ENCODE assay signal across 13 cellular contexts in the genomic region with DNA sequence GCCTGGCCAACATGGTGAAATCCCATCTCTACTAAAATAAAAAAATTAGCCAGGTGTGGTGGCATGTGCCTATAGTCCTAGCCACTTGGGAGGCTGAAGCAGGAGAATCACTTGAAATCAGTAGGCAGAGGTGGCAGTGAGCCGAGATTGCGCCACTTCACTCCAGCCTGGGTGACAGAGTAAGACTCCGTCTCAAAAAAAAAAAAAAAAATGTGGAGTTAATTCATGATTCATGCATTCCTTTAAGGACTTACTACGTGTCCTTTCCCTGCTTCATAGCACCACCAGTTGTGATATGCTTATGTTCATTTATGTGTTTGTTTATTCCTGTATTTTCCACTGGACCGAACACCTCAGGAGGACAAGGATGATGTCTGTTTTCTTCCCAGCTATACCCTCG. TPM values are rescaled to one million over a fixed set of nuclear protein-coding genes. Genes with fewer than 3 reads are reported as not detected.
DNase-seq lines count a peak whose midpoint lies in the region; TF ChIP-seq lines count a peak whose summit lies in the region.
"Had no signal": no experiment of that assay in that cellular context is flagged by ENCODE, and none has a peak within 500 bp of the region (broad histone marks: within the 10 kb centered on the region; RNA-seq: fewer than 3 reads in every experiment).

No MANE protein-coding gene starts in this region.

- H3K4me3 Mint-ChIP-seq in glutamatergic neuron (ENCODE audit: unreplicated experiment): no peak overlapping the region

- H3K36me3 Mint-ChIP-seq in glutamatergic neuron (ENCODE audit: unreplicated experiment): no peaks in the 10 kb centered on the region

- peaks cover 2% of the 10 kb centered on the region in 2 donors for H3K4me1 ChIP-seq in esophagus (ENCODE audit: control insufficient read depth in 2 of 2, insufficient read depth in 2 of 2, low read length in 1 of 2)

- 62 to 66% methylated on average over 6 of the region's 6 CpGs for WGBS in esophagus, 2 donors

- H3K4me1 Mint-ChIP-seq in glutamatergic neuron (ENCODE audit: low read depth, unreplicated experiment): peaks cover 7% of the 10 kb centered on the region

- no peaks in the 10 kb centered on the region for H3K36me3 ChIP-seq in MG63
- no peaks in the 10 kb centered on the region for H3K36me3 ChIP-seq in esophagus (ENCODE audit: control insufficient read depth in 2 of 2, insufficient read depth in 2 of 2, low read length in 1 of 2)
- H3K36me3 ChIP-seq: BLaER1 treated with 17β-estradiol and CSF1 and Interleukin-3, amounts not matched to agents 10 nM and 100 nM; prostate gland had no signal

- H3K27ac ChIP-seq in esophagus (ENCODE audit: low read depth in 2 of 2, low read length in 1 of 2): peak overlapping the region; percentile 85 to 89
- H3K27ac ChIP-seq: BLaER1 treated with 17β-estradiol and CSF1 and Interleukin-3, amounts not matched to agents 10 nM and 100 nM had no signal

- peaks cover 2% of the 10 kb centered on the region for H3K9me3 Mint-ChIP-seq in glutamatergic neuron (ENCODE audit: unreplicated experiment)

- peak; percentile 83 for DNase-seq in AG08395 (ENCODE audit: low spot score)
- peak; percentile 81 for DNase-seq in MG63
- peak; percentile 93 for DNase-seq in posterior vena cava (ENCODE audit: low spot score)
- DNase-seq in glutamatergic neuron: no peak
- no peak for DNase-seq in activated naive CD4-positive, alpha-beta T cell (lab: John Stamatoyannopoulos, UW)
- DNase-seq in GM10266 (ENCODE audit: extremely low spot score): no peak
- DNase-seq in NCI-H2196 (lab: John Stamatoyannopoulos, UW; ENCODE audit: unreplicated experiment): no peak
- DNase-seq: activated CD4-positive, CD25-positive, alpha-beta regulatory T cell treated with anti-CD3 and anti-CD28 coated beads, Interleukin-2, amount 50 U/mL, for 72 hours; effector CD8-positive, alpha-beta T cell; NCI-H2081 treated with DMSO at 0.1 percent for 48 hours had no signal

- H3K27ac Mint-ChIP-seq in glutamatergic neuron (ENCODE audit: unreplicated experiment): no peak overlapping the region

- H3K4me3 ChIP-seq in MG63: no peak overlapping the region
- no peak overlapping the region for H3K4me3 ChIP-seq in esophagus (ENCODE audit: low read depth in 1 of 2, low read length in 2 of 2)
- H3K4me3 ChIP-seq: BLaER1 treated with 17β-estradiol and CSF1 and Interleukin-3, amounts not matched to agents 10 nM and 100 nM; prostate gland had no signal

- H3K27me3 ChIP-seq in MG63 (no peaks in the 10 kb centered on the region), esophagus (ENCODE audit: control insufficient read depth in 1 of 2, insufficient read depth in 2 of 2, low read length in 2 of 2) (no peaks in the 10 kb centered on the region)
- H3K27me3 ChIP-seq: BLaER1 treated with 17β-estradiol and CSF1 and Interleukin-3, amounts not matched to agents 10 nM and 100 nM had no signal

- intact Hi-C loops in posterior vena cava (cut with DNase I): no loop called here

- peaks cover 8% of the 10 kb centered on the region for H3K27me3 Mint-ChIP-seq in glutamatergic neuron (ENCODE audit: unreplicated experiment)

- H3K9me3 ChIP-seq in MG63 (no peaks in the 10 kb centered on the region), esophagus (ENCODE audit: control insufficient read depth in 2 of 2, insufficient read depth in 1 of 2, low read depth in 1 of 2, low read length in 1 of 2) (no peaks in the 10 kb centered on the region)
- H3K9me3 ChIP-seq: BLaER1 treated with 17β-estradiol and CSF1 and Interleukin-3, amounts not matched to agents 10 nM and 100 nM; prostate gland had no signal

- TF ChIP-seq CTCF in glutamatergic neuron (IDR thresholded peaks at IDR 0.05; ENCODE audit: partially characterized antibody, unreplicated experiment): no peak
- TF ChIP-seq CTCF in GM10266 (IDR thresholded peaks at IDR 0.05; ENCODE audit: control insufficient read depth, insufficient read depth, low read depth, missing control alignments): no peak

RNA-seq across cellular contexts. Expression of gene PRELP, which starts 12.7 kb away (rescaled TPM):
- total RNA-seq in MG63 (2014; rRNA removed; shearing (Covaris generic); ENCODE audit: low replicate concordance): not detected in 2 replicates
- polyA plus RNA-seq in esophagus: 10 to 100 TPM in 1 of 2 donors, 1 to 10 TPM in 1; 6.5 to 27.8 TPM
- total RNA-seq in posterior vena cava (100 to 1,000 TPM; 172 to 283 TPM), glutamatergic neuron (ENCODE audit: unreplicated experiment) (not detected)

RNA-seq across cellular contexts. Expression of gene OPTC, which starts 31.1 kb away (rescaled TPM):
- not detected in 2 replicates for total RNA-seq in MG63 (2014; rRNA removed; shearing (Covaris generic); ENCODE audit: low replicate concordance)
- not detected for polyA plus RNA-seq in esophagus
- total RNA-seq in posterior vena cava: not detected
- total RNA-seq in glutamatergic neuron (ENCODE audit: unreplicated experiment): not detected
- total RNA-seq: prostate gland had no signal

Comparison
In these comparisons a context has a peak if more than half of its experiments do, and no peak if none do; other contexts are left out.
1. DNase-seq: peak in AG08395 (single experiment), MG63 (single experiment) and posterior vena cava (single experiment); none in glutamatergic neuron (single experiment), activated naive CD4-positive, alpha-beta T cell (0 of 4), GM10266 (single experiment) and NCI-H2196 (single experiment).
2. RNA of gene PRELP, which starts 12.7 kb away (total RNA-seq): 172 to 283 TPM in posterior vena cava; not detected in glutamatergic neuron (single experiment) and not detected in MG63; every median in the first group is over 100 times any median in the second.